In the genomic region with DNA sequence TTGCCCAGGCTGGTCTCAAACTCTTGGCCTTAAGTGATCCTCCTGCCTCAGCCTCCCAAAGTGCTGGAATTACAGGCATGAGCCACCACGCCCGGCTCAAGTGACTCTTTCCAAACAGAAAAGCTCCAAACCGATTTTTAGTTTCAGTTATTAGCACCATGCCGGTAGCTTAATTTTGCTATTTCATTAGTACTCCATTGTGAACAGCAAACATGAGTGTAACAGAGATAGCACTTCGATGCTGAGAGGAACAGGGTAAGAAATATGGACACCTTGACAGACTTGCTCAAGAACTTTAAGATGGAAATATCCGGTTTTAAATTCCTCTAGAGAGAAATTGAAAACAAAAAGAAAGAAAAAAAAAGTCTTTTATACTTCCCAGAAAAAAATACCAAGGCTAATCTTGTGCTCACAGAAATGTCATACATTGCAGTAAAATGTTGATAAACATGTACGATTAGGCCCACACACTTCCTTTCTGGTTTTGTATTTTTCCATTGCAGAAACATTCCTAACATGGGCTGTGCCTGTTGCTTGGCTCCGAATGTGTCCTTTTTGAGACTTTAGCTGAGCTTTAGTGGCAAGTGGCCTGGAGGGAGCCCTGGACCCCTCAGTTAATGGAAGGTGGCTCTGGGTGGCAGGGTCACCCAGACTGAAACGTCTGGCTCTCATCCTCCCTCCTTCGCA, we compare ENCODE assay signal across 1 cellular context.
A peak's percentile ranks its signal among the peaks of the same experiment; 100 is the strongest.
TF ChIP-seq lines count a peak whose summit lies in the region.

No MANE protein-coding gene starts in this region.

TF ChIP-seq in K562, 482 proteins besides CTCF, POLR2A, EP300 and RAD21:
- TF ChIP-seq ZNF12 (CRISPR knock-in tag; IDR thresholded peaks at IDR 0.05) (peak; percentile 95), ZNF639 (CRISPR knock-in tag; conservative IDR thresholded peaks at IDR 0.05 in 1 of 2, IDR thresholded peaks at IDR 0.05 in 1 of 2) (peak in 1 of 2 experiments; percentile 36; a peak in 1 of 4 replicates), MBD2 (IDR thresholded peaks at IDR 0.05; ENCODE audit: borderline replicate concordance, low read depth) (no peak), CBFA2T3 (IDR thresholded peaks at IDR 0.05) (peak; percentile 42; the same call in 1 of the 2 replicates), MAFF (IDR thresholded peaks at IDR 0.05; ENCODE audit: low read length) (no peak), ARID1B (IDR thresholded peaks at IDR 0.05) (peak; percentile 55), RCOR1 (IDR thresholded peaks at IDR 0.05; ENCODE audit: borderline replicate concordance in 1 of 2, low read depth in 2 of 2, low read length in 2 of 2) (no peak), TAL1 (IDR thresholded peaks at IDR 0.05) (0 out of 2 replicates have a peak, but pooled peaks have one; percentile 17), TEAD4 (IDR thresholded peaks at IDR 0.05; ENCODE audit: low read length) (peak; percentile 60; the same call in 1 of the 2 replicates), TEAD4 (CRISPR knock-in tag; IDR thresholded peaks at IDR 0.05; ENCODE audit: borderline replicate concordance) (no peak), ZNF121 (CRISPR knock-in tag; conservative IDR thresholded peaks at IDR 0.05) (peak; percentile 88; the same call in 1 of the 2 replicates), TCF3 (CRISPR knock-in tag; IDR thresholded peaks at IDR 0.05) (peak; percentile 69), PRMT5 (CRISPR knock-in tag; IDR thresholded peaks at IDR 0.05) (no peak), CHD1 (IDR thresholded peaks at IDR 0.05; ENCODE audit: low read length) (no peak)
- TF ChIP-seq, protein P1, sequence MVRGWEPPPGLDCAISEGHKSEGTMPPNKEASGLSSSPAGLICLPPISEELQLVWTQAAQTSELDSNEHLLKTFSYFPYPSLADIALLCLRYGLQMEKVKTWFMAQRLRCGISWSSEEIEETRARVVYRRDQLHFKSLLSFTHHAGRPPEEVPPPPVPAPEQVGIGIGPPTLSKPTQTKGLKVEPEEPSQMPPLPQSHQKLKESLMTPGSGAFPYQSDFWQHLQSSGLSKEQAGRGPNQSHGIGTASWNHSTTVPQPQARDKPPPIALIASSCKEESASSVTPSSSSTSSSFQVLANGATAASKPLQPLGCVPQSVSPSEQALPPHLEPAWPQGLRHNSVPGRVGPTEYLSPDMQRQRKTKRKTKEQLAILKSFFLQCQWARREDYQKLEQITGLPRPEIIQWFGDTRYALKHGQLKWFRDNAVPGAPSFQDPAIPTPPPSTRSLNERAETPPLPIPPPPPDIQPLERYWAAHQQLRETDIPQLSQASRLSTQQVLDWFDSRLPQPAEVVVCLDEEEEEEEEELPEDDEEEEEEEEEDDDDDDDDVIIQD (CRISPR knock-in tag; IDR thresholded peaks at IDR 0.05): no peak
- TF ChIP-seq, protein P2, sequence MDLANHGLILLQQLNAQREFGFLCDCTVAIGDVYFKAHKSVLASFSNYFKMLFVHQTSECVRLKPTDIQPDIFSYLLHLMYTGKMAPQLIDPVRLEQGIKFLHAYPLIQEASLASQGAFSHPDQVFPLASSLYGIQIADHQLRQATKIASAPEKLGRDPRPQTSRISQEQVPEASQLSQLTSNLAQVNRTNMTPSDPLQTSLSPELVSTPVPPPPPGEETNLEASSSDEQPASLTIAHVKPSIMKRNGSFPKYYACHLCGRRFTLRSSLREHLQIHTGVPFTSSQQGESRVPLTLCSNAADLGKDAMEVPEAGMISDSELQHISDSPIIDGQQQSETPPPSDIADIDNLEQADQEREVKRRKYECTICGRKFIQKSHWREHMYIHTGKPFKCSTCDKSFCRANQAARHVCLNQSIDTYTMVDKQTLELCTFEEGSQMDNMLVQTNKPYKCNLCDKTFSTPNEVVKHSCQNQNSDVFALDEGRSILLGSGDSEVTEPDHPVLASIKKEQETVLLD (IDR thresholded peaks at IDR 0.05): no peak
